ENCODE assay signal across 11 cellular contexts in the genomic region with DNA sequence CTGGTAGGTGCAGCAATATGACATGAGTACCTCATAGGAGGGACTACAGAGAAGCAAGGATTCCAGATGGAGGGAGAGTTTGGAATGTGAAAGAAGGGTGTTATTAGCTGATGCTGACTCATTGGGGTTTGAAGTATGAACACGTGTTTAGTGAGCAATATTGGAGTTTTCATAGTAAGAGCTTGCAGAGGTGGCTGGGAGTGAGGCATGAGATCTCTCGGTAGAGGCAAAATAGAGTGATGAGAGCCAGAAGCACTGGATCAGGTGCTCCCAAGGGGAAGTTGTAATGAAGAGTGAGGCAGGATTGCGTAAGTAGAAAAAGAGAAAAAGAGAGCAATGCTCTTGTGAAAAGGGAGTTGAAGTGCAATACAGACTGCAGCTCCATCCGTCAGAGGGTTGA. TPM values are rescaled to one million over a fixed set of nuclear protein-coding genes. Genes with fewer than 3 reads are reported as not detected.
A peak's percentile ranks its signal among the peaks of the same experiment; 100 is the strongest.
DNase-seq lines count a peak whose midpoint lies in the region; ATAC-seq and TF ChIP-seq lines count a peak whose summit lies in the region.
"Had no signal": no experiment of that assay in that cellular context is flagged by ENCODE, and none has a peak within 500 bp of the region (broad histone marks: within the 10 kb centered on the region; RNA-seq: fewer than 3 reads in every experiment).

No MANE protein-coding gene starts in this region.

- H3K4me3 ChIP-seq in astrocyte of the spinal cord (ENCODE audit: low read depth, low read length): no peak overlapping the region
- H3K4me3 ChIP-seq: psoas muscle, SJCRH30, thyroid gland had no signal

- ATAC-seq in HG02678 (IDR thresholded peaks at IDR 0.05; ENCODE audit: unreplicated experiment) (no peak), HG03045 (IDR thresholded peaks at IDR 0.05; ENCODE audit: unreplicated experiment) (no peak)
- ATAC-seq: psoas muscle had no signal

- DNase-seq in Caki2 (ENCODE audit: low read depth): peak; percentile 64
- peak; percentile 19 for DNase-seq in LoVo (ENCODE audit: low spot score)
- DNase-seq in astrocyte of the spinal cord (ENCODE audit: low read depth, low spot score): peak; percentile 65
- DNase-seq in myocyte (ENCODE audit: low read depth): peak; percentile 36
- no peak for DNase-seq in hepatic stellate cell (ENCODE audit: low spot score)
- DNase-seq in NCI-H345 treated with DMSO at 0.1 percent for 48 hours (lab: John Stamatoyannopoulos, UW; ENCODE audit: unreplicated experiment): no peak
- DNase-seq: psoas muscle, SJCRH30 had no signal

- in situ Hi-C loops in Caki2 (cut with HindIII; ENCODE audit: low pct_unique_long_range_greater_than_20kb, low sequenced_read_pairs): no loop called here
- in situ Hi-C loops in astrocyte of the spinal cord (cut with HindIII; ENCODE audit: low sequenced_read_pairs): no loop called here

- no peak for TF ChIP-seq CTCF in astrocyte of the spinal cord (IDR thresholded peaks at IDR 0.05; ENCODE audit: low read depth, low read length)

RNA-seq across cellular contexts. Expression of a gene that starts 42.1 kb away (rescaled TPM):
- 667 and 694 TPM in 2 replicates for total RNA-seq in Caki2 (2014; rRNA removed; shearing (Covaris generic); ENCODE audit: low replicate concordance)
- total RNA-seq in myocyte: 76.7 and 84.2 TPM in 2 replicates
- polyA plus RNA-seq in myocyte (2012): 81.2 TPM

Comparison
In these comparisons a context has a peak if more than half of its experiments do, and no peak if none do; other contexts are left out.
1. DNase-seq: peak in Caki2 (single experiment), LoVo (single experiment), astrocyte of the spinal cord (single experiment) and myocyte (single experiment); none in hepatic stellate cell (single experiment) and NCI-H345 treated with DMSO at 0.1 percent for 48 hours (single experiment).